Comparison of ENCODE assay signal across 12 cellular contexts in the genomic region with DNA sequence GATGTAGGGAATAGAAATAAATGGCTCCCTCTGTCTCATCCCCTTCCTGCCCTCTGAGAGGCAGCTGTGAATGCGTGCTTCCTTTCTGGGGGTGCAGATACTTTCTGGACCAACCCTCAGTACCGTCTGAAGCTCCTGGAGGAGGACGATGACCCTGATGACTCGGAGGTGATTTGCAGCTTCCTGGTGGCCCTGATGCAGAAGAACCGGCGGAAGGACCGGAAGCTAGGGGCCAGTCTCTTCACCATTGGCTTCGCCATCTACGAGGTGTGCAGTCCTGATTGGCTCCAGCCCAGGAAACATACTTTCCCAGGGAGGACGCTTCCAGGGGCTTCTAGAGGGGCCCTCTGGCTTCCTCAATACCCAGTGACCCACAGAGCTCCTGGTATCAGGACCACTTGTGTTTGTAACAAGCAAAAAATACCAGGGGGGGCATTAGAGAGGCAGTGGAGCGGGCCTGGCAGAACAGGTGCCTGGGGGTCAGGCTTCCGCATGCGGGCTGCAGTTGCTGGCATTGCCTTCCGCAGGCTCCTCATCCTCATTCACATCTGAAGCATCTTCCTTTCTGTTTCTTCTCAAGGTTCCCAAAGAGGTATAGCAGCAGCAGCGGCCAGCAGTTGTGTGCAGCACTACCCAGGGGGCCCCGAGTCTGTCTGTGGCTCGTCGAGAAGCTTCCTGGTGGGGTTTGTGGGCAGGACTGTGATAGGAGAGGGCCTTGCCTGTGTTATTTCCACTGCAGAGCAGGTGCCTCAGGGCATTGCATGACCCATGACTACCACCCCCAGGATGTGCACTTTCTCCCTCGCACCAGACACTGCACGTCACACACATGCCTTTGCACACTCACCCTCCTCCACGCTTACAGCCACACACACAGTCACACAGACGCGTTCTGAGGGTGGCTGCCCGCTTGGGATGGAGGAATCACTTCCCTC. TPM values are rescaled to one million over a fixed set of nuclear protein-coding genes. Genes with fewer than 3 reads are reported as not detected.
DNase-seq lines count a peak whose midpoint lies in the region; ATAC-seq and TF ChIP-seq lines count a peak whose summit lies in the region.
"Had no signal": no experiment of that assay in that cellular context is flagged by ENCODE, and none has a peak within 500 bp of the region (broad histone marks: within the 10 kb centered on the region; RNA-seq: fewer than 3 reads in every experiment).

No MANE protein-coding gene starts in this region.

- no peak overlapping the region for H3K27ac ChIP-seq in right atrium auricular region
- H3K27ac ChIP-seq in SJCRH30, result peak overlapping the region; percentile 21
- H3K27ac ChIP-seq: esophagus muscularis mucosa had no signal

- no peak for ATAC-seq in Right ventricle myocardium superior (ENCODE audit: poor library complexity)
- ATAC-seq in effector memory CD8-positive, alpha-beta T cell (replicated peaks), result peak; percentile 85
- ATAC-seq: PC-3 had no signal

- peaks cover 6 to 18% of the 10 kb centered on the region in 2 donors for H3K4me1 Mint-ChIP-seq in effector memory CD8-positive, alpha-beta T cell (ENCODE audit: low read depth in 2 of 2)

- H3K27ac Mint-ChIP-seq in effector memory CD8-positive, alpha-beta T cell, result peak overlapping the region; percentile 62 to 93

- no peaks in the 10 kb centered on the region for H3K9me3 Mint-ChIP-seq in effector memory CD8-positive, alpha-beta T cell

- DNase-seq in right atrium auricular region (ENCODE audit: low spot score) (peak; percentile 26), Right ventricle myocardium superior (no peak), SJCRH30 (peak; percentile 36 to 56), iPS-NIHi7 (ENCODE audit: extremely low spot score) (no peak), NCI-H187 (lab: John Stamatoyannopoulos, UW) (no peak), NCI-H524 (lab: John Stamatoyannopoulos, UW) (no peak), DMS153 (lab: John Stamatoyannopoulos, UW) (no peak)
- DNase-seq in effector memory CD8-positive, alpha-beta T cell, result peak; percentile 10 to 20 (median 14)
- DNase-seq: mesenchymal stem cell, PC-3, posterior cingulate gyrus had no signal

- no peaks in the 10 kb centered on the region for H3K9me3 ChIP-seq in right atrium auricular region
- 0 out of 2 replicates have a peak, but pooled peaks cover 3% of the 10 kb centered on the region for H3K9me3 ChIP-seq in SJCRH30 (replicated peaks)
- H3K9me3 ChIP-seq: esophagus muscularis mucosa had no signal

- no peaks in the 10 kb centered on the region for H3K27me3 ChIP-seq in right atrium auricular region
- H3K27me3 ChIP-seq in SJCRH30, result no peaks in the 10 kb centered on the region
- H3K27me3 ChIP-seq: esophagus muscularis mucosa had no signal

- H3K4me1 ChIP-seq in right atrium auricular region (no peaks in the 10 kb centered on the region), SJCRH30 (no peaks in the 10 kb centered on the region; the same call in 1 of the 2 replicates)
- H3K4me1 ChIP-seq: esophagus muscularis mucosa had no signal

- no peaks in the 10 kb centered on the region for H3K27me3 Mint-ChIP-seq in effector memory CD8-positive, alpha-beta T cell

- peaks cover 5% of the 10 kb centered on the region for H3K36me3 ChIP-seq in right atrium auricular region
- H3K36me3 ChIP-seq in SJCRH30, result no peaks in the 10 kb centered on the region

- H3K4me3 ChIP-seq in right atrium auricular region (no peak overlapping the region), SJCRH30 (peak overlapping the region; percentile 46)
- H3K4me3 ChIP-seq: esophagus muscularis mucosa had no signal

- intact Hi-C loops in Right ventricle myocardium superior (cut with DNase I), result no loop called here

- H3K36me3 Mint-ChIP-seq in effector memory CD8-positive, alpha-beta T cell (ENCODE audit: insufficient read depth), result peaks cover 7% of the 10 kb centered on the region

- TF ChIP-seq CTCF in right atrium auricular region (IDR thresholded peaks at IDR 0.05), result no peak

- H3K4me3 Mint-ChIP-seq in effector memory CD8-positive, alpha-beta T cell, result peak overlapping the region; percentile 12 to 68

RNA-seq across cellular contexts. Expression of gene CAPN3, which starts 42.5 kb away (rescaled TPM):
- total RNA-seq in right atrium auricular region, result 1 to 10 TPM; 5.3 to 8.6 TPM
- 2.6 TPM for total RNA-seq in Right ventricle myocardium superior
- 0.59 and 0.81 TPM in 2 replicates for total RNA-seq in SJCRH30 (2014; rRNA removed; shearing (Covaris generic))

Comparison
In these comparisons a context has a peak if more than half of its experiments do, and no peak if none do; other contexts are left out.
1. DNase-seq: peak in right atrium auricular region (single experiment), SJCRH30 (2 of 2) and effector memory CD8-positive, alpha-beta T cell (3 of 3); none in Right ventricle myocardium superior (single experiment), iPS-NIHi7 (single experiment), NCI-H187 (0 of 2), NCI-H524 (0 of 2) and DMS153 (single experiment).